In genomic region chr4:181018998-181019397, GRCh38 we compare ENCODE assay signal across 28 cellular contexts.
"Had no signal": no experiment of that assay in that cellular context is flagged by ENCODE, and none has a peak within 500 bp of the region (broad histone marks: within the 10 kb centered on the region; RNA-seq: fewer than 3 reads in every experiment).

No MANE protein-coding gene starts in this region.

- H3K27me3 Mint-ChIP-seq: activated CD4-positive, alpha-beta memory T cell treated with anti-CD3 and anti-CD28 coated beads for 36 hours; activated CD4-positive, alpha-beta T cell treated with anti-CD3 and anti-CD28 coated beads for 36 hours; activated CD4-positive, alpha-beta T cell treated with anti-CD3 and anti-CD28 coated beads, Interleukin-2, amount 10 ng/mL, durations not matched to agents 24 days and 14 days; activated naive CD8-positive, alpha-beta T cell; activated T-helper 17 cell treated with anti-CD3 and anti-CD28 coated beads, Interleukin-2, amount 50 U/mL, for 72 hours; central memory CD8-positive, alpha-beta T cell; dendritic cell treated with granulocyte-macrophage colony-stimulating factor and Interleukin-4, amounts not matched to agents 40 ng/mL and 50 ng/mL, for 4 days; T-helper 17 cell had no signal

- H3K4me1 Mint-ChIP-seq: activated CD4-positive, alpha-beta T cell treated with anti-CD3 and anti-CD28 coated beads for 36 hours; activated CD4-positive, alpha-beta T cell treated with anti-CD3 and anti-CD28 coated beads, Interleukin-2, amount 10 ng/mL, durations not matched to agents 24 days and 14 days; activated T-helper 17 cell treated with anti-CD3 and anti-CD28 coated beads, Interleukin-2, amount 50 U/mL, for 72 hours; central memory CD8-positive, alpha-beta T cell; endodermal cell; T-helper 17 cell had no signal

- H3K4me3 ChIP-seq: coronary artery, dorsolateral prefrontal cortex had no signal

- DNase-seq: activated CD4-positive, alpha-beta memory T cell treated with anti-CD3 and anti-CD28 coated beads for 36 hours; activated CD4-positive, alpha-beta T cell treated with anti-CD3 and anti-CD28 coated beads for 36 hours; activated CD4-positive, alpha-beta T cell treated with anti-CD3 and anti-CD28 coated beads, Interleukin-2, amount 10 ng/mL, durations not matched to agents 24 days and 14 days; activated CD4-positive, CD25-positive, alpha-beta regulatory T cell; activated CD4-positive, CD25-positive, alpha-beta regulatory T cell treated with anti-CD3 and anti-CD28 coated beads, Interleukin-2, amount 50 U/mL, for 72 hours; activated CD8-positive, alpha-beta memory T cell treated with anti-CD3 and anti-CD28 coated beads, Interleukin-2, amount 50 U/mL, for 48 hours; activated CD8-positive, alpha-beta T cell treated with anti-CD3 and anti-CD28 coated beads, Interleukin-2, amount 10 ng/mL, durations not matched to agents 7 days and 5 days; activated effector memory CD4-positive, alpha-beta T cell treated with Interleukin-2 at 50 U/mL for 16 hours; activated gamma-delta T cell treated with Interleukin-2 at 50 U/mL for 16 hours; activated naive CD4-positive, alpha-beta T cell treated with anti-CD3 and anti-CD28 coated beads, Interleukin-2, amount 50 U/mL, for 16 hours; activated naive CD4-positive, alpha-beta T cell treated with Interleukin-2 at 50 U/mL for 16 hours; activated T-cell treated with anti-CD3 and anti-CD28 coated beads for 4 hours; activated T-cell treated with anti-CD3 and anti-CD28 coated beads, Interleukin-2, amount 50 U/mL, for 4 hours; amniotic stem cell; anterior cingulate cortex; brain microvascular endothelial cell; dorsolateral prefrontal cortex; effector memory CD4-positive, alpha-beta T cell; endodermal cell; head of caudate nucleus; T-helper 17 cell; T1000 had no signal

- H3K36me3 Mint-ChIP-seq: activated CD4-positive, alpha-beta memory T cell treated with anti-CD3 and anti-CD28 coated beads for 36 hours; activated naive CD8-positive, alpha-beta T cell had no signal

- H3K4me3 Mint-ChIP-seq: activated CD4-positive, alpha-beta memory T cell treated with anti-CD3 and anti-CD28 coated beads for 36 hours; activated CD4-positive, alpha-beta T cell treated with anti-CD3 and anti-CD28 coated beads for 36 hours; activated CD4-positive, alpha-beta T cell treated with anti-CD3 and anti-CD28 coated beads, Interleukin-2, amount 10 ng/mL, durations not matched to agents 24 days and 14 days; activated CD8-positive, alpha-beta T cell treated with anti-CD3 and anti-CD28 coated beads, Interleukin-2, amount 10 ng/mL, durations not matched to agents 7 days and 5 days; activated naive CD8-positive, alpha-beta T cell; activated T-cell treated with anti-CD3 and anti-CD28 coated beads, Interleukin-2, amount 50 U/mL, for 4 hours; activated T-helper 17 cell treated with anti-CD3 and anti-CD28 coated beads, Interleukin-2, amount 50 U/mL, for 72 hours; central memory CD8-positive, alpha-beta T cell; dendritic cell treated with granulocyte-macrophage colony-stimulating factor and Interleukin-4, amounts not matched to agents 40 ng/mL and 50 ng/mL, for 4 days; endodermal cell; T-helper 17 cell; T-helper 2 cell treated with Interferon-gamma antibody and Interleukin-4, amounts not matched to agents 5 μg/mL and 100 μg/mL, for 36 hours had no signal

- H3K27me3 ChIP-seq: brain microvascular endothelial cell, dorsolateral prefrontal cortex had no signal

- H3K36me3 ChIP-seq: brain microvascular endothelial cell had no signal

- H3K27ac ChIP-seq: brain microvascular endothelial cell, coronary artery, dorsolateral prefrontal cortex had no signal

- H3K27ac Mint-ChIP-seq: activated CD4-positive, alpha-beta memory T cell treated with anti-CD3 and anti-CD28 coated beads for 36 hours; activated CD4-positive, alpha-beta T cell treated with anti-CD3 and anti-CD28 coated beads for 36 hours; activated CD4-positive, alpha-beta T cell treated with anti-CD3 and anti-CD28 coated beads, Interleukin-2, amount 10 ng/mL, durations not matched to agents 24 days and 14 days; activated CD8-positive, alpha-beta T cell treated with anti-CD3 and anti-CD28 coated beads, Interleukin-2, amount 10 ng/mL, durations not matched to agents 7 days and 5 days; activated naive CD8-positive, alpha-beta T cell; activated T-helper 17 cell treated with anti-CD3 and anti-CD28 coated beads, Interleukin-2, amount 50 U/mL, for 72 hours; dendritic cell treated with granulocyte-macrophage colony-stimulating factor and Interleukin-4, amounts not matched to agents 40 ng/mL and 50 ng/mL, for 4 days; endodermal cell; T-helper 17 cell; T-helper 2 cell treated with Interferon-gamma antibody and Interleukin-4, amounts not matched to agents 5 μg/mL and 100 μg/mL, for 36 hours had no signal

- ATAC-seq: activated CD4-positive, alpha-beta T cell treated with anti-CD3 and anti-CD28 coated beads for 36 hours; activated CD8-positive, alpha-beta T cell treated with anti-CD3 and anti-CD28 coated beads, Interleukin-2, amount 10 ng/mL, durations not matched to agents 7 days and 5 days; activated T-cell treated with anti-CD3 and anti-CD28 coated beads, Interleukin-2, amount 50 U/mL, for 4 hours; activated T-helper 17 cell treated with anti-CD3 and anti-CD28 coated beads, Interleukin-2, amount 50 U/mL, for 72 hours; T-helper 17 cell had no signal
